Comparison of ENCODE assay signal across 23 cellular contexts in the genomic region with DNA sequence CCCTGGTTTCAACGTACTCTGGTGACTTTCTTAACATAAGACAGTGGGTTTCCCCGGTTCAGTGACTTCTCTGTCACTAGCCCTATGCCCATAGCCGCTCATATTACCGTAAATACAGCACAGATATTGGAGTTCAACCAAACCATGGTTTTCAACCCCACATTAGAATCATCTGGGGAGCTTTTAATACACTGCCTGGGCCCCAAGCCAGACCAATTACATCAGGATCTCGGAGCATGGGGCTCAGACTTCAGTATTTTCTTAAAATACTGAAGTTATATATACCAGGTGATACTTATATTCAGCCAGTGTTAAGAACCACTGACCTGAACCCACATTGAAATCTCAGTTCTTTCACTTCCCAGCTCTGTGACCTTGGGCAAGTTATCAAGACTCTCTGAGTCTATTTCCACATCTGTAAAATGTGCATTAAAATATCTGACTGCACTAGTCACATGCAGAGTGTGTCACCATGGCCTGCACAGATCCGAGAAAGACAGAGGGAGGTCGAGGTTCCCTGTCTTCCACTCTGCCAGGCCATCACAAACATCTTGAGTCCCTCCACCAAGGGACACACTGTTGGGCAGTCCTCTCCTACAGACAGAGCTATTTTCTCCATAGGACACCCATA.
"Had no signal": no experiment of that assay in that cellular context is flagged by ENCODE, and none has a peak within 500 bp of the region (broad histone marks: within the 10 kb centered on the region; RNA-seq: fewer than 3 reads in every experiment).

No MANE protein-coding gene starts in this region.

- H3K27me3 Mint-ChIP-seq: activated CD4-positive, alpha-beta memory T cell treated with anti-CD3 and anti-CD28 coated beads, Interleukin-2, amount 10 ng/mL, durations not matched to agents 7 days and 5 days; progenitor cell of endocrine pancreas had no signal

- H3K36me3 ChIP-seq: heart left ventricle, suprapubic skin, upper lobe of left lung, WERI-Rb-1 had no signal

- ATAC-seq: activated CD4-positive, alpha-beta T cell treated with anti-CD3 and anti-CD28 coated beads for 36 hours; activated naive CD8-positive, alpha-beta T cell treated with anti-CD3 and anti-CD28 coated beads, Interleukin-2, amount 50 U/mL, for 24 hours; heart left ventricle; left lobe of liver; right cardiac atrium had no signal

- H3K4me1 Mint-ChIP-seq: activated CD4-positive, alpha-beta memory T cell treated with anti-CD3 and anti-CD28 coated beads, Interleukin-2, amount 10 ng/mL, durations not matched to agents 7 days and 5 days; activated CD4-positive, alpha-beta T cell treated with anti-CD3 and anti-CD28 coated beads for 36 hours; activated naive CD8-positive, alpha-beta T cell treated with anti-CD3 and anti-CD28 coated beads, Interleukin-2, amount 50 U/mL, for 24 hours; central memory CD8-positive, alpha-beta T cell had no signal

- H3K27me3 ChIP-seq: heart left ventricle, suprapubic skin, upper lobe of left lung had no signal

- DNase-seq: activated CD4-positive, alpha-beta memory T cell treated with anti-CD3 and anti-CD28 coated beads, Interleukin-2, amount 10 ng/mL, durations not matched to agents 7 days and 5 days; activated CD4-positive, alpha-beta T cell treated with anti-CD3 and anti-CD28 coated beads for 36 hours; activated CD8-positive, alpha-beta memory T cell treated with anti-CD3 and anti-CD28 coated beads, Interleukin-2, amount 50 U/mL, for 4 hours; activated naive CD4-positive, alpha-beta T cell treated with Interleukin-2 at 50 U/mL for 16 hours; activated naive CD8-positive, alpha-beta T cell treated with anti-CD3 and anti-CD28 coated beads, Interleukin-2, amount 50 U/mL, for 24 hours; cortex of kidney; effector memory CD4-positive, alpha-beta T cell; foreskin melanocyte; heart left ventricle; islet precursor cell; mammary epithelial cell; nucleus accumbens; stimulated activated CD4-positive, alpha-beta T cell treated with anti-CD3 and anti-CD28 coated beads, Interleukin-12 subunit alpha, Interleukin-12 subunit beta, amount 100 ng/mL, for 4 hours; stimulated activated naive CD4-positive, alpha-beta T cell treated with Interleukin-2 at 50 U/mL for 16 hours; T-helper 1 cell; upper lobe of left lung; WERI-Rb-1 had no signal

- H3K4me3 ChIP-seq: heart left ventricle, suprapubic skin, upper lobe of left lung had no signal

- H3K4me3 Mint-ChIP-seq: activated CD4-positive, alpha-beta memory T cell treated with anti-CD3 and anti-CD28 coated beads, Interleukin-2, amount 10 ng/mL, durations not matched to agents 7 days and 5 days; activated CD4-positive, alpha-beta T cell treated with anti-CD3 and anti-CD28 coated beads for 36 hours; activated naive CD8-positive, alpha-beta T cell treated with anti-CD3 and anti-CD28 coated beads, Interleukin-2, amount 50 U/mL, for 24 hours; central memory CD8-positive, alpha-beta T cell; natural killer cell treated with Interleukin-12 subunit alpha and Interleukin-12 subunit beta and Interleukin-15 and Interleukin-18, amount 100 ng/mL, for 72 hours had no signal

- H3K36me3 Mint-ChIP-seq: natural killer cell treated with Interleukin-12 subunit alpha and Interleukin-12 subunit beta and Interleukin-15 and Interleukin-18, amount 100 ng/mL, for 72 hours had no signal

- H3K9me3 ChIP-seq: suprapubic skin, upper lobe of left lung had no signal

- H3K27ac Mint-ChIP-seq: activated CD4-positive, alpha-beta memory T cell treated with anti-CD3 and anti-CD28 coated beads, Interleukin-2, amount 10 ng/mL, durations not matched to agents 7 days and 5 days; activated CD4-positive, alpha-beta T cell treated with anti-CD3 and anti-CD28 coated beads for 36 hours; activated naive CD8-positive, alpha-beta T cell treated with anti-CD3 and anti-CD28 coated beads, Interleukin-2, amount 50 U/mL, for 24 hours; natural killer cell treated with Interleukin-12 subunit alpha and Interleukin-12 subunit beta and Interleukin-15 and Interleukin-18, amount 100 ng/mL, for 72 hours; progenitor cell of endocrine pancreas had no signal
